Comparison of ENCODE assay signal across 25 cellular contexts in the genomic region with DNA sequence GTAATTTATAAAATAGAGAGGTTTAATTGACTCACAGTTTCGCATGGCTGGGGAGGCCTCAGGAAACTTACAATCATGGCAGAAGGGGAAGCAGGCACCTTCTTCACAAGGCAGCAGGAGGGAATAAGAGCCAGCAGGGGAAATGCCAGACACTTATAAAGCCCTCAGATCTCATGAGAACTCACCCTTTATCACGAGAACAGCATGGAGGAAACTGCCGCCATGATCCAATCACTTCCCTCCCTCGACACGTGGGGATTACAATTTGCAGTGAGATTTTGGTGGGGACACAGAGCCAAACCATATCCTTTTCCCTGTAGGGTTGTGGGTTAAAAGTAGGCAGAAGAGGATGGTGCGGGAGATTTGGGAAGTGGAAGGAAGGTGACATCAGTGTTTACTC.
"Had no signal": no experiment of that assay in that cellular context is flagged by ENCODE, and none has a peak within 500 bp of the region (broad histone marks: within the 10 kb centered on the region; RNA-seq: fewer than 3 reads in every experiment).

No MANE protein-coding gene starts in this region.

- H3K4me3 ChIP-seq: left ventricle myocardium inferior, lung, mucosa of descending colon, pancreas, prostate gland, skin epidermis, tibial nerve, uterus had no signal

- H3K36me3 Mint-ChIP-seq: natural killer cell treated with Interleukin-12 subunit alpha and Interleukin-12 subunit beta and Interleukin-15 and Interleukin-18, amount 100 ng/mL, for 72 hours had no signal

- H3K4me1 ChIP-seq: left ventricle myocardium inferior, pancreas, prostate gland, tibial nerve, uterus had no signal

- H3K36me3 ChIP-seq: pancreas, prostate gland, uterus had no signal

- H3K27ac Mint-ChIP-seq: naive thymus-derived CD4-positive, alpha-beta T cell; stimulated activated naive B cell treated with anti-CD40 and anti-IgM and Interleukin-4, amounts not matched to agents 10 μg/mL and 1 μg/mL and 100 μg/mL, for 72 hours; type B pancreatic cell had no signal

- H3K4me1 Mint-ChIP-seq: naive thymus-derived CD4-positive, alpha-beta T cell had no signal

- H3K27me3 Mint-ChIP-seq: naive thymus-derived CD4-positive, alpha-beta T cell; stimulated activated naive CD8-positive, alpha-beta T cell treated with anti-CD3 and anti-CD28 coated beads, Interleukin-15, amount 100 ng/mL, for 72 hours; type B pancreatic cell had no signal

- ATAC-seq: mucosa of descending colon; naive thymus-derived CD4-positive, alpha-beta T cell; pancreas; right cardiac atrium; sciatic nerve; stimulated activated naive B cell treated with anti-CD40 and anti-IgM and Interleukin-4, amounts not matched to agents 10 μg/mL and 1 μg/mL and 100 μg/mL, for 72 hours; stimulated activated naive CD8-positive, alpha-beta T cell treated with anti-CD3 and anti-CD28 coated beads, Interleukin-15, amount 100 ng/mL, for 72 hours had no signal

- H3K27ac ChIP-seq: left ventricle myocardium inferior, pancreas, prostate gland, skin epidermis, tibial nerve, uterus had no signal

- H3K4me3 Mint-ChIP-seq: naive thymus-derived CD4-positive, alpha-beta T cell; natural killer cell treated with Interleukin-12 subunit alpha and Interleukin-12 subunit beta and Interleukin-15 and Interleukin-18, amount 100 ng/mL, for 72 hours; stimulated activated naive B cell treated with anti-CD40 and anti-IgM and Interleukin-4, amounts not matched to agents 10 μg/mL and 1 μg/mL and 100 μg/mL, for 72 hours; stimulated activated naive CD8-positive, alpha-beta T cell treated with anti-CD3 and anti-CD28 coated beads, Interleukin-15, amount 100 ng/mL, for 72 hours; type B pancreatic cell had no signal

- FAIRE-seq: pancreas had no signal

- H3K9me3 ChIP-seq: left ventricle myocardium inferior, mucosa of descending colon, pancreas, prostate gland, tibial nerve, uterus had no signal

- H3K27me3 ChIP-seq: pancreas, tibial nerve, uterus had no signal

- H3K9me3 Mint-ChIP-seq: natural killer cell treated with Interleukin-12 subunit alpha and Interleukin-12 subunit beta and Interleukin-15 and Interleukin-18, amount 100 ng/mL, for 72 hours; stimulated activated naive CD8-positive, alpha-beta T cell treated with anti-CD3 and anti-CD28 coated beads, Interleukin-15, amount 100 ng/mL, for 72 hours; type B pancreatic cell had no signal

- DNase-seq: hypothalamus; islet precursor cell; left ventricle myocardium inferior; midbrain; mucosa of descending colon; naive thymus-derived CD4-positive, alpha-beta T cell; nucleus accumbens; pancreas; retina; right cardiac atrium; stimulated activated CD4-positive, alpha-beta T cell treated with anti-CD3 and anti-CD28 coated beads, Interleukin-12 subunit alpha, Interleukin-12 subunit beta, amount 100 ng/mL, for 4 hours; stimulated activated CD4-positive, alpha-beta T cell treated with anti-CD3 and anti-CD28 coated beads, Interleukin-15, amount 100 ng/mL, for 24 hours; stimulated activated CD4-positive, alpha-beta T cell treated with anti-CD3 and anti-CD28 coated beads, Interleukin-2, amount 100 ng/mL, for 24 hours; stimulated activated CD4-positive, alpha-beta T cell treated with anti-CD3 and anti-CD28 coated beads, Interleukin-4, amount 100 ng/mL, for 1 hour; stimulated activated naive B cell treated with anti-CD40 and anti-IgM and Interleukin-4, amounts not matched to agents 10 μg/mL and 1 μg/mL and 100 μg/mL, for 72 hours; stimulated activated naive CD8-positive, alpha-beta T cell treated with anti-CD3 and anti-CD28 coated beads, Interleukin-15, amount 100 ng/mL, for 72 hours; substantia nigra; uterus had no signal
